1 cellular context compared by ENCODE assay signal in the genomic region with DNA sequence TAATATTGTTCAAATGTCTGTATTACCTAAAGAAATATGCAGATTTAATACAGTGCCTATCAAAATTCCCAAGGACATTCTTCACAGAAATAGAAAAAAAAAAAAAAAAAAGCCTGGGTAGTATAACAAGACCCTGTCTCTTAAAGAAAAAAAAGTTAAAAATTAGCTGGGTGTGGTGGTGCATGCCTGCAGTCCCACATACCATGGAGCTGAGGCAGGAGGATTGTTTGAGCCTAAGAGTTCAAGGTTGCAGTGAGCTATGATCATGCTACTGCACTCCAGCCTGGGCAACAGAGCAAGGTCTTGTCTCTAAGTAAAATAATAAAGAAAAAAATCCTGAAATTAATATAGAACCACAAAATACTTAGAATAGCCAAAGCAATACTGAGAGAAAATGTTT.
TF ChIP-seq lines count a peak whose summit lies in the region.

No MANE protein-coding gene starts in this region.

TF ChIP-seq in IMR-90, 13 proteins besides CTCF, POLR2A, EP300 and RAD21:
- TF ChIP-seq RFX5 (IDR thresholded peaks at IDR 0.05; ENCODE audit: low read depth, low read length), result no peak
- no peak for TF ChIP-seq NFE2L2 (IDR thresholded peaks at IDR 0.05; ENCODE audit: low read depth, low read length)
- no peak for TF ChIP-seq CEBPB (IDR thresholded peaks at IDR 0.05; ENCODE audit: low read depth, low read length)
- TF ChIP-seq MXI1 (IDR thresholded peaks at IDR 0.05; ENCODE audit: borderline replicate concordance, low read depth, low read length), result no peak
- TF ChIP-seq, protein P1, sequence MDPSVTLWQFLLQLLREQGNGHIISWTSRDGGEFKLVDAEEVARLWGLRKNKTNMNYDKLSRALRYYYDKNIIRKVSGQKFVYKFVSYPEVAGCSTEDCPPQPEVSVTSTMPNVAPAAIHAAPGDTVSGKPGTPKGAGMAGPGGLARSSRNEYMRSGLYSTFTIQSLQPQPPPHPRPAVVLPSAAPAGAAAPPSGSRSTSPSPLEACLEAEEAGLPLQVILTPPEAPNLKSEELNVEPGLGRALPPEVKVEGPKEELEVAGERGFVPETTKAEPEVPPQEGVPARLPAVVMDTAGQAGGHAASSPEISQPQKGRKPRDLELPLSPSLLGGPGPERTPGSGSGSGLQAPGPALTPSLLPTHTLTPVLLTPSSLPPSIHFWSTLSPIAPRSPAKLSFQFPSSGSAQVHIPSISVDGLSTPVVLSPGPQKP (IDR thresholded peaks at IDR 0.05; ENCODE audit: borderline replicate concordance, low read depth, low read length), result no peak
- no peak for TF ChIP-seq MAZ (IDR thresholded peaks at IDR 0.05; ENCODE audit: borderline replicate concordance, low read depth, low read length)
- TF ChIP-seq RCOR1 (IDR thresholded peaks at IDR 0.05; ENCODE audit: insufficient replicate concordance, low read length), result no peak
- TF ChIP-seq BHLHE40 (IDR thresholded peaks at IDR 0.05; ENCODE audit: low read depth, low read length), result no peak
- TF ChIP-seq SMC3 (IDR thresholded peaks at IDR 0.05; ENCODE audit: low read depth, low read length), result no peak
- TF ChIP-seq MAFK (IDR thresholded peaks at IDR 0.05; ENCODE audit: low read depth, low read length), result no peak
- TF ChIP-seq, protein P2, sequence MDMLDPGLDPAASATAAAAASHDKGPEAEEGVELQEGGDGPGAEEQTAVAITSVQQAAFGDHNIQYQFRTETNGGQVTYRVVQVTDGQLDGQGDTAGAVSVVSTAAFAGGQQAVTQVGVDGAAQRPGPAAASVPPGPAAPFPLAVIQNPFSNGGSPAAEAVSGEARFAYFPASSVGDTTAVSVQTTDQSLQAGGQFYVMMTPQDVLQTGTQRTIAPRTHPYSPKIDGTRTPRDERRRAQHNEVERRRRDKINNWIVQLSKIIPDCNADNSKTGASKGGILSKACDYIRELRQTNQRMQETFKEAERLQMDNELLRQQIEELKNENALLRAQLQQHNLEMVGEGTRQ (IDR thresholded peaks at IDR 0.05; ENCODE audit: low read depth, low read length), result no peak
- TF ChIP-seq CHD1 (IDR thresholded peaks at IDR 0.05; ENCODE audit: low read depth, low read length), result no peak
- TF ChIP-seq FOS (IDR thresholded peaks at IDR 0.05; ENCODE audit: low read depth, low read length), result no peak
